In genomic region chr4:39978378-39978775, GRCh38 we compare ENCODE assay signal across 8 cellular contexts. TPM values are rescaled to one million over a fixed set of nuclear protein-coding genes. Genes with fewer than 3 reads are reported as not detected.
DNase-seq lines count a peak whose midpoint lies in the region; ATAC-seq and TF ChIP-seq lines count a peak whose summit lies in the region.

No MANE protein-coding gene starts in this region.

- H3K9me3 ChIP-seq in CD4-positive, alpha-beta memory T cell (ENCODE audit: control insufficient read depth in 1 of 2, low read length in 2 of 2) = no peaks in the 10 kb centered on the region
- no peaks in the 10 kb centered on the region for H3K9me3 ChIP-seq in PC-9 (ENCODE audit: insufficient read depth, low read depth)

- intact Hi-C loops in CD4-positive, alpha-beta memory T cell (cut with micrococcal nuclease) = loop anchor here (1.0 to 10.0 kb wide), 8 partner anchors 46 to 1174 kb away; partner anchors contain the start of genes TLR1 and WDR19
- intact Hi-C loops in PC-9 (cut with micrococcal nuclease; ENCODE audit: unreplicated experiment) = loop anchor here (1.0 to 10.0 kb wide), 4 partner anchors 79 to 1224 kb away; partner anchors contain the start of gene SMIM14

- no peaks in the 10 kb centered on the region for H3K9me2 ChIP-seq in PC-9 (ENCODE audit: insufficient read depth)

- peaks cover 39% of the 10 kb centered on the region for H3K79me2 ChIP-seq in PC-9 (ENCODE audit: low read depth)

- H3K27ac Mint-ChIP-seq in CD4-positive, alpha-beta memory T cell = peak overlapping the region; percentile 94 to 97 (median 96)
- H3K27ac Mint-ChIP-seq in endothelial cell (ENCODE audit: unreplicated experiment) (peak overlapping the region; percentile 95), osteocyte (ENCODE audit: unreplicated experiment) (peak overlapping the region; percentile 93)

- no peaks in the 10 kb centered on the region for H3F3A ChIP-seq in PC-9 (ENCODE audit: insufficient read depth, low read depth)

- no peaks in the 10 kb centered on the region for H3K27me3 ChIP-seq in CD4-positive, alpha-beta memory T cell (ENCODE audit: insufficient read depth, low read length)
- no peaks in the 10 kb centered on the region for H3K27me3 ChIP-seq in PC-9 (ENCODE audit: insufficient read depth, low read depth)

- H3K4me3 ChIP-seq in CD4-positive, alpha-beta memory T cell (ENCODE audit: low read length in 2 of 2) = peak overlapping the region; percentile 22 to 66
- peak overlapping the region; percentile 93; the same call in 1 of the 2 replicates for H3K4me3 ChIP-seq in PC-9

- no peaks in the 10 kb centered on the region for H3K27me3 Mint-ChIP-seq in CD4-positive, alpha-beta memory T cell
- H3K27me3 Mint-ChIP-seq in endothelial cell (ENCODE audit: unreplicated experiment) (peaks cover 7% of the 10 kb centered on the region), osteocyte (ENCODE audit: unreplicated experiment) (no peaks in the 10 kb centered on the region)

- peak overlapping the region; percentile 98 for H2AFZ ChIP-seq in PC-9

- BruUV-seq in PC-9 (replicated peaks; lab: Mats Ljungman, UMichigan) = no TSS peak

- H3K4me3 Mint-ChIP-seq in CD4-positive, alpha-beta memory T cell = peak overlapping the region; percentile 86 to 92 (median 88)
- H3K4me3 Mint-ChIP-seq in endothelial cell (ENCODE audit: unreplicated experiment) (peak overlapping the region; percentile 94), osteocyte (ENCODE audit: unreplicated experiment) (peak overlapping the region; percentile 85)

- ATAC-seq in GM19467 (IDR thresholded peaks at IDR 0.05; ENCODE audit: unreplicated experiment) (no peak), GM18498 (IDR thresholded peaks at IDR 0.05; ENCODE audit: unreplicated experiment) (no peak)

- peaks cover 34% of the 10 kb centered on the region for H3K4me1 ChIP-seq in CD4-positive, alpha-beta memory T cell (ENCODE audit: insufficient read depth, low read length)
- H3K4me1 ChIP-seq in PC-9 (replicated peaks; ENCODE audit: insufficient read depth) = peaks cover 18% of the 10 kb centered on the region

- peaks cover 8% of the 10 kb centered on the region for H3K36me3 ChIP-seq in CD4-positive, alpha-beta memory T cell (ENCODE audit: insufficient read depth, low read length)
- peaks cover 13% of the 10 kb centered on the region for H3K36me3 ChIP-seq in PC-9 (ENCODE audit: low read depth)

- H3K27ac ChIP-seq in CD4-positive, alpha-beta memory T cell (ENCODE audit: low read depth, low read length) = peak overlapping the region; percentile 85
- H3K27ac ChIP-seq in PC-9 = no peak overlapping the region

- H3K9me3 Mint-ChIP-seq in CD4-positive, alpha-beta memory T cell = peaks cover 0 to 3% (median 0%) of the 10 kb centered on the region in 8 donors
- H3K9me3 Mint-ChIP-seq in endothelial cell (ENCODE audit: unreplicated experiment) = no peaks in the 10 kb centered on the region
- H3K9me3 Mint-ChIP-seq in osteocyte (ENCODE audit: unreplicated experiment) = no peaks in the 10 kb centered on the region

- no peak for DNase-seq in CD4-positive, alpha-beta memory T cell
- DNase-seq in PC-9 = no peak
- DNase-seq in endothelial cell (ENCODE audit: low spot score) = no peak
- no peak for DNase-seq in osteocyte (ENCODE audit: extremely low spot score, unreplicated experiment)
- no peak for DNase-seq in NOMO-1 (lab: John Stamatoyannopoulos, UW; ENCODE audit: unreplicated experiment in 2 of 2)
- no peak for DNase-seq in activated effector memory CD4-positive, alpha-beta T cell treated with anti-CD3 and anti-CD28 coated beads, Interleukin-2, amount 50 U/mL, for 16 hours

- POLR2A ChIA-PET in CD4-positive, alpha-beta memory T cell (lab: Charles Lee; ENCODE audit: partially characterized antibody) = interaction anchor here (0.6 to 3.8 kb wide), 8 partner anchors 44 to 520 kb away, joined by 3 to 19 read pairs (median 3); partner anchors contain the start of genes LIAS, N4BP2, RPL9 and SMIM14
- POLR2A ChIA-PET in PC-9 (lab: Charles Lee; ENCODE audit: unreplicated experiment) = interaction anchor here (0.7 kb wide), 1 partner anchor 1222 kb away, joined by 6 read pairs; no protein-coding TSS in a partner anchor

- peaks cover 21% of the 10 kb centered on the region for H4K20me1 ChIP-seq in PC-9 (ENCODE audit: insufficient read depth)

- H3K36me3 Mint-ChIP-seq in CD4-positive, alpha-beta memory T cell = peaks cover 19 to 23% of the 10 kb centered on the region in 2 donors
- H3K36me3 Mint-ChIP-seq in endothelial cell (ENCODE audit: low read depth, unreplicated experiment) = peaks cover 20% of the 10 kb centered on the region
- H3K36me3 Mint-ChIP-seq in osteocyte (ENCODE audit: unreplicated experiment) = peaks cover 11% of the 10 kb centered on the region

- peak overlapping the region; percentile 100 for H3K4me2 ChIP-seq in PC-9

- TF ChIP-seq CTCF in PC-9 (conservative IDR thresholded peaks at IDR 0.05) = no peak
- no peak for TF ChIP-seq CTCF in endothelial cell (IDR thresholded peaks at IDR 0.05; ENCODE audit: unreplicated experiment)
- no peak for TF ChIP-seq CTCF in osteocyte (IDR thresholded peaks at IDR 0.05)

- peaks cover 19 to 35% (median 26%) of the 10 kb centered on the region in 4 donors for H3K4me1 Mint-ChIP-seq in CD4-positive, alpha-beta memory T cell
- peaks cover 12% of the 10 kb centered on the region for H3K4me1 Mint-ChIP-seq in endothelial cell (ENCODE audit: unreplicated experiment)
- peaks cover 24% of the 10 kb centered on the region for H3K4me1 Mint-ChIP-seq in osteocyte (ENCODE audit: unreplicated experiment)

- CTCF ChIA-PET in CD4-positive, alpha-beta memory T cell (lab: Charles Lee; ENCODE audit: partially characterized antibody) = interaction anchor here (0.6 to 3.4 kb wide), 36 partner anchors 10 to 1218 kb away, joined by 3 to 20 read pairs (median 3); partner anchors contain the start of genes SMIM14 and UBE2K
- CTCF ChIA-PET in PC-9 (lab: Charles Lee) = interaction anchor here (0.5 to 0.8 kb wide), 3 partner anchors 49 to 313 kb away, joined by 3 read pairs; no protein-coding TSS in a partner anchor

RNA-seq across cellular contexts. Expression of gene PDS5A, which starts 0.7 kb away (rescaled TPM):
- total RNA-seq in CD4-positive, alpha-beta memory T cell = 10 to 100 TPM; 96.9 to 97.6 TPM
- 10 to 100 TPM; 27.4 to 56.6 TPM for polyA plus RNA-seq in CD4-positive, alpha-beta memory T cell
- total RNA-seq in PC-9 (2021) = 78.9 and 86.4 TPM in 2 replicates
- 57.1 TPM for total RNA-seq in endothelial cell (ENCODE audit: unreplicated experiment)
- total RNA-seq in osteocyte = 72.8 and 74.6 TPM in 2 replicates
